Comparison of ENCODE assay signal across 1 cellular context in genomic region chr2:222671259-222672067, GRCh38.
TF ChIP-seq lines count a peak whose summit lies in the region.

TSS of gene MOGAT1 (plus strand) at chr2:222671658. CDS start at chr2:222671786, 128 bp downstream.

TF ChIP-seq in HepG2, 621 proteins besides CTCF, POLR2A, EP300 and RAD21 (continued from another document and continues in another):
- TF ChIP-seq, protein P1, sequence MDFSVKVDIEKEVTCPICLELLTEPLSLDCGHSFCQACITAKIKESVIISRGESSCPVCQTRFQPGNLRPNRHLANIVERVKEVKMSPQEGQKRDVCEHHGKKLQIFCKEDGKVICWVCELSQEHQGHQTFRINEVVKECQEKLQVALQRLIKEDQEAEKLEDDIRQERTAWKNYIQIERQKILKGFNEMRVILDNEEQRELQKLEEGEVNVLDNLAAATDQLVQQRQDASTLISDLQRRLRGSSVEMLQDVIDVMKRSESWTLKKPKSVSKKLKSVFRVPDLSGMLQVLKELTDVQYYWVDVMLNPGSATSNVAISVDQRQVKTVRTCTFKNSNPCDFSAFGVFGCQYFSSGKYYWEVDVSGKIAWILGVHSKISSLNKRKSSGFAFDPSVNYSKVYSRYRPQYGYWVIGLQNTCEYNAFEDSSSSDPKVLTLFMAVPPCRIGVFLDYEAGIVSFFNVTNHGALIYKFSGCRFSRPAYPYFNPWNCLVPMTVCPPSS (IDR thresholded peaks at IDR 0.05) = no peak
- TF ChIP-seq, protein P2, sequence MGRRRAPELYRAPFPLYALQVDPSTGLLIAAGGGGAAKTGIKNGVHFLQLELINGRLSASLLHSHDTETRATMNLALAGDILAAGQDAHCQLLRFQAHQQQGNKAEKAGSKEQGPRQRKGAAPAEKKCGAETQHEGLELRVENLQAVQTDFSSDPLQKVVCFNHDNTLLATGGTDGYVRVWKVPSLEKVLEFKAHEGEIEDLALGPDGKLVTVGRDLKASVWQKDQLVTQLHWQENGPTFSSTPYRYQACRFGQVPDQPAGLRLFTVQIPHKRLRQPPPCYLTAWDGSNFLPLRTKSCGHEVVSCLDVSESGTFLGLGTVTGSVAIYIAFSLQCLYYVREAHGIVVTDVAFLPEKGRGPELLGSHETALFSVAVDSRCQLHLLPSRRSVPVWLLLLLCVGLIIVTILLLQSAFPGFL (CRISPR knock-in tag; IDR thresholded peaks at IDR 0.05) = no peak
- TF ChIP-seq ZSCAN12 (CRISPR knock-in tag; IDR thresholded peaks at IDR 0.05) (peak; percentile 23; the same call in 1 of the 2 replicates), KDM6A (CRISPR knock-in tag; IDR thresholded peaks at IDR 0.05; ENCODE audit: low read depth) (peak; percentile 4; the same call in 1 of the 2 replicates), HOXA9 (CRISPR knock-in tag; IDR thresholded peaks at IDR 0.05; ENCODE audit: borderline replicate concordance) (no peak), STAT5B (CRISPR knock-in tag; IDR thresholded peaks at IDR 0.05) (no peak), ZNF672 (CRISPR knock-in tag; IDR thresholded peaks at IDR 0.05) (no peak), ZHX1 (CRISPR knock-in tag; IDR thresholded peaks at IDR 0.05; ENCODE audit: low read depth) (peak; percentile 18; the same call in 1 of the 2 replicates), ARNT (IDR thresholded peaks at IDR 0.05) (no peak), ZNF776 (CRISPR knock-in tag; IDR thresholded peaks at IDR 0.05) (peak; percentile 97), SNAPC5 (CRISPR knock-in tag; IDR thresholded peaks at IDR 0.05; ENCODE audit: borderline replicate concordance) (peak; percentile 68), ZNF44 (CRISPR knock-in tag; IDR thresholded peaks at IDR 0.05) (peak; percentile 80; the same call in 1 of the 2 replicates), BORCS8-MEF2B (CRISPR knock-in tag; IDR thresholded peaks at IDR 0.05) (peak; percentile 61; the same call in 1 of the 2 replicates), ZMYM3 (CRISPR knock-in tag; IDR thresholded peaks at IDR 0.05) (peak; percentile 76), SNRNP70 (IDR thresholded peaks at IDR 0.05; ENCODE audit: low read depth, low read length) (no peak), TRIM24 (CRISPR knock-in tag; IDR thresholded peaks at IDR 0.05) (no peak), ZNF496 (CRISPR knock-in tag; IDR thresholded peaks at IDR 0.05; ENCODE audit: insufficient replicate concordance) (no peak), ZBTB8A (CRISPR knock-in tag; IDR thresholded peaks at IDR 0.05; ENCODE audit: borderline replicate concordance, low read depth) (peak; percentile 99), ZNF205 (CRISPR knock-in tag; IDR thresholded peaks at IDR 0.05) (peak; percentile 80), ZNF83 (CRISPR knock-in tag; IDR thresholded peaks at IDR 0.05; ENCODE audit: borderline replicate concordance) (no peak), ZNF432 (CRISPR knock-in tag; IDR thresholded peaks at IDR 0.05; ENCODE audit: borderline replicate concordance) (no peak), PPARG (CRISPR knock-in tag; conservative IDR thresholded peaks at IDR 0.05) (0 out of 2 replicates have a peak, but pooled peaks have one; percentile 47), ZNF230 (CRISPR knock-in tag; IDR thresholded peaks at IDR 0.05) (peak; percentile 92), SIX4 (CRISPR knock-in tag; IDR thresholded peaks at IDR 0.05) (no peak), RFX1 (IDR thresholded peaks at IDR 0.05) (no peak), ADNP (CRISPR knock-in tag; IDR thresholded peaks at IDR 0.05) (no peak), NKX3-1 (CRISPR knock-in tag; IDR thresholded peaks at IDR 0.05) (peak; percentile 87; the same call in 1 of the 2 replicates), TEAD3 (CRISPR knock-in tag; optimal IDR thresholded peaks at IDR 0.05; ENCODE audit: borderline replicate concordance) (peak; percentile 35), NAIF1 (CRISPR knock-in tag; IDR thresholded peaks at IDR 0.05; ENCODE audit: borderline replicate concordance) (peak; percentile 92; the same call in 1 of the 2 replicates), KLF15 (CRISPR knock-in tag; IDR thresholded peaks at IDR 0.05; ENCODE audit: borderline replicate concordance) (peak; percentile 89; the same call in 1 of the 2 replicates), DZIP1 (CRISPR knock-in tag; IDR thresholded peaks at IDR 0.05) (peak; percentile 91), HNF4G (IDR thresholded peaks at IDR 0.05; ENCODE audit: borderline replicate concordance, low read depth, low read length) (0 out of 2 replicates have a peak, but pooled peaks have one; percentile 35), HNF4G (CRISPR knock-in tag; IDR thresholded peaks at IDR 0.05; ENCODE audit: borderline replicate concordance, low read depth) (0 out of 2 replicates have a peak, but pooled peaks have one; percentile 49), ZNF740 (CRISPR knock-in tag; IDR thresholded peaks at IDR 0.05) (peak; percentile 67; the same call in 1 of the 2 replicates), RCOR2 (CRISPR knock-in tag; IDR thresholded peaks at IDR 0.05) (no peak), MXD1 (CRISPR knock-in tag; IDR thresholded peaks at IDR 0.05) (peak; percentile 96), LBX2 (CRISPR knock-in tag; IDR thresholded peaks at IDR 0.05; ENCODE audit: borderline replicate concordance) (peak; percentile 84; the same call in 1 of the 2 replicates), EED (CRISPR knock-in tag; IDR thresholded peaks at IDR 0.05) (peak; percentile 88), ZBTB38 (CRISPR knock-in tag; IDR thresholded peaks at IDR 0.05) (peak; percentile 74; the same call in 1 of the 2 replicates), EZH2 (conservative IDR thresholded peaks at IDR 0.05; ENCODE audit: low read depth, low read length) (no peak), MIER3 (CRISPR knock-in tag; IDR thresholded peaks at IDR 0.05; ENCODE audit: borderline replicate concordance) (no peak), ZNF768 (CRISPR knock-in tag; IDR thresholded peaks at IDR 0.05) (peak; percentile 82), ZNF737 (CRISPR knock-in tag; IDR thresholded peaks at IDR 0.05; ENCODE audit: borderline replicate concordance) (peak; percentile 29; the same call in 1 of the 2 replicates)
- TF ChIP-seq, protein P3, sequence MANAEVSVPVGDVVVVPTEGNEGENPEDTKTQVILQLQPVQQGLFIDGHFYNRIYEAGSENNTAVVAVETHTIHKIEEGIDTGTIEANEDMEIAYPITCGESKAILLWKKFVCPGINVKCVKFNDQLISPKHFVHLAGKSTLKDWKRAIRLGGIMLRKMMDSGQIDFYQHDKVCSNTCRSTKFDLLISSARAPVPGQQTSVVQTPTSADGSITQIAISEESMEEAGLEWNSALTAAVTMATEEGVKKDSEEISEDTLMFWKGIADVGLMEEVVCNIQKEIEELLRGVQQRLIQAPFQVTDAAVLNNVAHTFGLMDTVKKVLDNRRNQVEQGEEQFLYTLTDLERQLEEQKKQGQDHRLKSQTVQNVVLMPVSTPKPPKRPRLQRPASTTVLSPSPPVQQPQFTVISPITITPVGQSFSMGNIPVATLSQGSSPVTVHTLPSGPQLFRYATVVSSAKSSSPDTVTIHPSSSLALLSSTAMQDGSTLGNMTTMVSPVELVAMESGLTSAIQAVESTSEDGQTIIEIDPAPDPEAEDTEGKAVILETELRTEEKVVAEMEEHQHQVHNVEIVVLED (CRISPR knock-in tag; IDR thresholded peaks at IDR 0.05; ENCODE audit: borderline replicate concordance) = peak; percentile 29; the same call in 1 of the 2 replicates
- TF ChIP-seq, protein P4, sequence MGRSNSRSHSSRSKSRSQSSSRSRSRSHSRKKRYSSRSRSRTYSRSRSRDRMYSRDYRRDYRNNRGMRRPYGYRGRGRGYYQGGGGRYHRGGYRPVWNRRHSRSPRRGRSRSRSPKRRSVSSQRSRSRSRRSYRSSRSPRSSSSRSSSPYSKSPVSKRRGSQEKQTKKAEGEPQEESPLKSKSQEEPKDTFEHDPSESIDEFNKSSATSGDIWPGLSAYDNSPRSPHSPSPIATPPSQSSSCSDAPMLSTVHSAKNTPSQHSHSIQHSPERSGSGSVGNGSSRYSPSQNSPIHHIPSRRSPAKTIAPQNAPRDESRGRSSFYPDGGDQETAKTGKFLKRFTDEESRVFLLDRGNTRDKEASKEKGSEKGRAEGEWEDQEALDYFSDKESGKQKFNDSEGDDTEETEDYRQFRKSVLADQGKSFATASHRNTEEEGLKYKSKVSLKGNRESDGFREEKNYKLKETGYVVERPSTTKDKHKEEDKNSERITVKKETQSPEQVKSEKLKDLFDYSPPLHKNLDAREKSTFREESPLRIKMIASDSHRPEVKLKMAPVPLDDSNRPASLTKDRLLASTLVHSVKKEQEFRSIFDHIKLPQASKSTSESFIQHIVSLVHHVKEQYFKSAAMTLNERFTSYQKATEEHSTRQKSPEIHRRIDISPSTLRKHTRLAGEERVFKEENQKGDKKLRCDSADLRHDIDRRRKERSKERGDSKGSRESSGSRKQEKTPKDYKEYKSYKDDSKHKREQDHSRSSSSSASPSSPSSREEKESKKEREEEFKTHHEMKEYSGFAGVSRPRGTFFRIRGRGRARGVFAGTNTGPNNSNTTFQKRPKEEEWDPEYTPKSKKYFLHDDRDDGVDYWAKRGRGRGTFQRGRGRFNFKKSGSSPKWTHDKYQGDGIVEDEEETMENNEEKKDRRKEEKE (IDR thresholded peaks at IDR 0.05) = no peak
- TF ChIP-seq, protein P5, sequence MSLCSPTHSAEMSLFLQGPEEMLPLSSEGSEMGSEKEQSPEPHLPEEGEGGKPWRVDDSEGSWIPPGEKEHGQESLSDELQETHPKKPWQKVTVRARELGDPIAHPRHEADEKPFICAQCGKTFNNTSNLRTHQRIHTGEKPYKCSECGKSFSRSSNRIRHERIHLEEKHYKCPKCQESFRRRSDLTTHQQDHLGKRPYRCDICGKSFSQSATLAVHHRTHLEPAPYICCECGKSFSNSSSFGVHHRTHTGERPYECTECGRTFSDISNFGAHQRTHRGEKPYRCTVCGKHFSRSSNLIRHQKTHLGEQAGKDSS (CRISPR knock-in tag; IDR thresholded peaks at IDR 0.05; ENCODE audit: borderline replicate concordance, low read depth) = no peak
- TF ChIP-seq, protein P6, sequence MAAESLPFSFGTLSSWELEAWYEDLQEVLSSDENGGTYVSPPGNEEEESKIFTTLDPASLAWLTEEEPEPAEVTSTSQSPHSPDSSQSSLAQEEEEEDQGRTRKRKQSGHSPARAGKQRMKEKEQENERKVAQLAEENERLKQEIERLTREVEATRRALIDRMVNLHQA (CRISPR knock-in tag; IDR thresholded peaks at IDR 0.05) = no peak
